Comparison of ENCODE assay signal across 14 cellular contexts in the genomic region with DNA sequence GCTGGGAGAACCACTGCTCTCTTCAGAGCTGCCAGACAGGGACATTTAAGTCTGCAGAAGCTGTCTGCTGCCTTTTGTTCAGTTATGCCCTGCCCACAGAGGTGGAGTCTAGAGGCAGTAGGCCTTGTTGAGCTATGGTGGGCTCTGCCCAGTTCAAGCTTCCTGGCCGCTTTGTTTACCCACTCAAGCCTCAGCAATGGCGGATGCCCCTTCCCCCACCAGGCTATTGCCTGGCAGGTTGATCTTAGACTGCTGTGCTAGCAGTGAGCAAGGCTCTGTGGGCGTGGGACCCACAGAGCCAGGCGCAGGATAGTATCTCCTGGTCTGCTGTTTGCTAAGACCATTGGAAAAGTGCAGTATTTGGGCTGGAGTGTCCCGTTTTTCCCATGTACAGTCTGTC. TPM values are rescaled to one million over a fixed set of nuclear protein-coding genes. Genes with fewer than 3 reads are reported as not detected.
"Had no signal": no experiment of that assay in that cellular context is flagged by ENCODE, and none has a peak within 500 bp of the region (broad histone marks: within the 10 kb centered on the region; RNA-seq: fewer than 3 reads in every experiment).

No MANE protein-coding gene starts in this region.

RNA-seq across cellular contexts. Expression of a gene that starts 9.2 kb away (rescaled TPM):
- total RNA-seq: activated CD4-positive, alpha-beta memory T cell treated with anti-CD3 and anti-CD28 coated beads, Interleukin-2, amount 10 ng/mL, durations not matched to agents 7 days and 5 days; activated CD8-positive, alpha-beta memory T cell treated with anti-CD3 and anti-CD28 coated beads for 36 hours; activated CD8-positive, alpha-beta memory T cell treated with anti-CD3 and anti-CD28 coated beads, Interleukin-2, amount 10 ng/mL, durations not matched to agents 7 days and 5 days; activated CD8-positive, alpha-beta T cell treated with anti-CD3 and anti-CD28 coated beads, Interleukin-2, amount 10 ng/mL, durations not matched to agents 7 days and 5 days had no signal

RNA-seq across cellular contexts. Expression of a gene that starts 58.8 kb away (rescaled TPM):
- total RNA-seq: activated B cell treated with CpG ODN at 0.5 μM for 24 hours; activated CD4-positive, alpha-beta memory T cell treated with anti-CD3 and anti-CD28 coated beads for 36 hours; activated CD4-positive, alpha-beta memory T cell treated with anti-CD3 and anti-CD28 coated beads, Interleukin-2, amount 10 ng/mL, durations not matched to agents 7 days and 5 days; activated CD4-positive, alpha-beta T cell treated with anti-CD3 and anti-CD28 coated beads for 36 hours; activated CD4-positive, alpha-beta T cell treated with anti-CD3 and anti-CD28 coated beads, Interleukin-2, amount 10 ng/mL, durations not matched to agents 24 days and 14 days; activated CD4-positive, alpha-beta T cell treated with anti-CD3 and anti-CD28 coated beads, Interleukin-2, amount 10 ng/mL, durations not matched to agents 7 days and 5 days; activated CD8-positive, alpha-beta memory T cell treated with anti-CD3 and anti-CD28 coated beads for 36 hours; activated CD8-positive, alpha-beta memory T cell treated with anti-CD3 and anti-CD28 coated beads, Interleukin-2, amount 10 ng/mL, durations not matched to agents 7 days and 5 days; activated CD8-positive, alpha-beta T cell treated with anti-CD3 and anti-CD28 coated beads for 36 hours; activated CD8-positive, alpha-beta T cell treated with anti-CD3 and anti-CD28 coated beads, Interleukin-2, amount 10 ng/mL, durations not matched to agents 7 days and 5 days; T-helper 1 cell treated with Interleukin-12 subunit alpha and Interleukin-12 subunit beta and Interleukin-4 antibody, amounts not matched to agents 30 ng/mL and 1 ng/mL, for 36 hours; T-helper 17 cell; T-helper 2 cell treated with Interferon-gamma antibody and Interleukin-4, amounts not matched to agents 100 ng/mL and 5 ng/mL, for 36 hours; WTC11 had no signal
